ENCODE assay signal across 8 cellular contexts in the genomic region with DNA sequence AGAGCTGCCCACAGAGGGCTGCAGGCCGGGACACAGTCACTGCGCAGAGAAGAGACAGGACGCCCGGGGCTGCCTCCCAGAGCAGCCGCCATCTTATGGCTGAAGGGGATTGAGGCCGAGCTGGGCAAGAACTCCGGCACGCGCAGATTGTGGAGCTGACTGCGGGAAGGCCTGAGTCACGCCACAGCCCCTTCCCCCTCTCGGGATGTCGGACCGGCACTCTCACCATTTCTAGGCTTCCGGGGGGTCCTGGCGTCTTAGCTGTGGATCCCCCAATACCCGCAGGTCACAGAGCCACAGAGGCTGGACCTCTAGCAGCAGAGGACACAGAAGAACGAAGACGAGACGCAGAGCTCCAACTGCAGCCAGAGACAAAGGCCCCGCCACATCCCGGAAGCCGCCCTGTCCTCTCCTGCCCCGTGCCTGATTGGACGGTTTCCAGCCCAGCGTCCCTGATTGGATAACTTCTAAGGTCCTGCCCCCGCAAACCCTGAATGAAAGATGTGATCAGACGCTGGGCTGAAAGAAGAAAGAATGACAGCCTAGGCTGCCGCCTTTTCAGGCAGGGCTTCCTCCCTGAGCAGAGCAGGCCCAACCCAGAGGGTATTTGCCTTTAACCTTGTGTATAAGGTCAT. TPM values are rescaled to one million over a fixed set of nuclear protein-coding genes. Genes with fewer than 3 reads are reported as not detected.
A peak's percentile ranks its signal among the peaks of the same experiment; 100 is the strongest.
DNase-seq lines count a peak whose midpoint lies in the region; ATAC-seq and TF ChIP-seq lines count a peak whose summit lies in the region.

A gene (minus strand): TSS at position 373 of the 635 bp plus-strand sequence. CDS start 144 bp downstream, at position 229.

- H4K8ac ChIP-seq in neuronal stem cell (ENCODE audit: low read depth, low read length): peak within 1 kb of the TSS; percentile 82

- no peaks in the 10 kb centered on the region for H3K27me3 ChIP-seq in CD8-positive, alpha-beta memory T cell (ENCODE audit: insufficient read depth, low read length, poor library complexity, severe bottlenecking)
- no peaks in the 10 kb centered on the region for H3K27me3 ChIP-seq in HUES6 (ENCODE audit: control insufficient read depth, insufficient read depth, low read length)
- no peaks in the 10 kb centered on the region for H3K27me3 ChIP-seq in SJCRH30
- H3K27me3 ChIP-seq in gastroesophageal sphincter: no peaks in the 10 kb centered on the region
- H3K27me3 ChIP-seq in neuronal stem cell (ENCODE audit: control insufficient read depth in 3 of 3, insufficient read depth in 3 of 3, low read depth in 1 of 3, low read length in 3 of 3): no peaks in the 10 kb centered on the region
- no peaks in the 10 kb centered on the region for H3K27me3 ChIP-seq in subcutaneous abdominal adipose tissue (ENCODE audit: control insufficient read depth in 5 of 5, insufficient read depth in 4 of 5, low read length in 5 of 5)

- peaks cover 7% of the 10 kb centered on the region for H3K4me1 ChIP-seq in CD8-positive, alpha-beta memory T cell (ENCODE audit: insufficient read depth, low read length)
- H3K4me1 ChIP-seq in HUES6 (ENCODE audit: control insufficient read depth, insufficient read depth, low read length): no peaks in the 10 kb centered on the region
- H3K4me1 ChIP-seq in SJCRH30: no peaks in the 10 kb centered on the region
- H3K4me1 ChIP-seq in gastroesophageal sphincter: peaks cover 0 to 27% (median 4%) of the 10 kb centered on the region in 3 donors
- peaks cover 2 to 3% of the 10 kb centered on the region in 2 donors for H3K4me1 ChIP-seq in neuronal stem cell (ENCODE audit: control insufficient read depth in 2 of 2, insufficient read depth in 1 of 2, low read depth in 1 of 2, low read length in 2 of 2)
- peaks cover 0 to 17% (median 8%) of the 10 kb centered on the region in 5 donors for H3K4me1 ChIP-seq in subcutaneous abdominal adipose tissue (ENCODE audit: control insufficient read depth in 5 of 5, insufficient read depth in 5 of 5, low read length in 5 of 5)

- H4K91ac ChIP-seq in neuronal stem cell (ENCODE audit: low read depth, low read length, poor library complexity): no peak within 1 kb of the TSS

- H3K27me3 Mint-ChIP-seq in CD8-positive, alpha-beta memory T cell: no peaks in the 10 kb centered on the region

- no peak within 1 kb of the TSS for H2BK120ac ChIP-seq in neuronal stem cell (ENCODE audit: low read depth, low read length)

- H2AFZ ChIP-seq in neuronal stem cell (ENCODE audit: low read length): peak within 1 kb of the TSS; percentile 84

- H3K4ac ChIP-seq in neuronal stem cell (ENCODE audit: low read length): peak within 1 kb of the TSS; percentile 89

- peak; percentile 78 to 85 for TF ChIP-seq POLR2A in gastroesophageal sphincter (IDR thresholded peaks at IDR 0.05)

- no peak within 1 kb of the TSS for H2BK12ac ChIP-seq in neuronal stem cell (ENCODE audit: low read length)

- H3K4me3 ChIP-seq in CD8-positive, alpha-beta memory T cell (ENCODE audit: low read length): peak within 1 kb of the TSS; percentile 91
- H3K4me3 ChIP-seq in HUES6 (ENCODE audit: low read depth, low read length) (peak within 1 kb of the TSS; percentile 81), SJCRH30 (peak within 1 kb of the TSS; percentile 72), gastroesophageal sphincter (peak within 1 kb of the TSS; percentile 41 to 76), neuronal stem cell (ENCODE audit: low read length in 2 of 2) (peak within 1 kb of the TSS; percentile 72 to 92), subcutaneous abdominal adipose tissue (ENCODE audit: low read depth in 1 of 5, low read length in 5 of 5) (peak within 1 kb of the TSS; percentile 82 to 94 (median 90))

- peaks cover 4% of the 10 kb centered on the region for H3K79me1 ChIP-seq in neuronal stem cell (ENCODE audit: low read depth, low read length)

- H3K4me1 Mint-ChIP-seq in CD8-positive, alpha-beta memory T cell: peaks cover 28 to 48% (median 43%) of the 10 kb centered on the region in 3 donors

- POLR2A ChIA-PET in CD8-positive, alpha-beta memory T cell (lab: Charles Lee): interaction anchor here (0.5 to 2.0 kb wide), 8 partner anchors 8 to 1434 kb away, joined by 4 to 32 read pairs (median 6); a partner anchor contains a TSS

- 0 to 4% methylated on average over 4 to 5 of the region's 29 CpGs for WGBS in gastroesophageal sphincter (ENCODE audit: low coverage in 1 of 2), 2 donors
- no CpG with 5 or more reads among the region's 29 CpGs for WGBS in neuronal stem cell (ENCODE audit: extremely low coverage in 2 of 2, insufficient read length in 2 of 2, insufficient replicate concordance in 1 of 2), 2 donors

- CTCF ChIA-PET in CD8-positive, alpha-beta memory T cell (lab: Charles Lee): interaction anchor here (0.9 to 1.3 kb wide), 2 partner anchors 16 to 69 kb away, joined by 3 to 12 read pairs; a partner anchor contains a TSS

- H3K36me3 Mint-ChIP-seq in CD8-positive, alpha-beta memory T cell: peaks cover 7 to 26% (median 8%) of the 10 kb centered on the region in 3 donors

- H3K4me3 Mint-ChIP-seq in CD8-positive, alpha-beta memory T cell: peak within 1 kb of the TSS; percentile 95 to 100 (median 98)

- H2BK5ac ChIP-seq in neuronal stem cell (ENCODE audit: low read length): peak within 1 kb of the TSS; percentile 93

- peak within 1 kb of the TSS; percentile 95 for H3K9ac ChIP-seq in HUES6 (ENCODE audit: low read length)
- peak within 1 kb of the TSS; percentile 95 for H3K9ac ChIP-seq in neuronal stem cell (ENCODE audit: low read depth, low read length, poor library complexity)
- H3K9ac ChIP-seq in subcutaneous abdominal adipose tissue (ENCODE audit: low read length in 5 of 5): peak within 1 kb of the TSS; percentile 56 to 91 (median 87)

- H3K27ac Mint-ChIP-seq in CD8-positive, alpha-beta memory T cell: peak within 1 kb of the TSS; percentile 94 to 99 (median 98)

- TF ChIP-seq CTCF in gastroesophageal sphincter (IDR thresholded peaks at IDR 0.05): no peak

- H3K14ac ChIP-seq in neuronal stem cell (ENCODE audit: low read length): peak within 1 kb of the TSS; percentile 98

- ATAC-seq in GM19468 (IDR thresholded peaks at IDR 0.05; ENCODE audit: extremely low read depth, unreplicated experiment) (peak; percentile 82), gastroesophageal sphincter (peak; percentile 99)

- peak within 1 kb of the TSS; percentile 86 for H3K4me2 ChIP-seq in neuronal stem cell (ENCODE audit: insufficient read depth, low read length, poor library complexity, severe bottlenecking)

- peak within 1 kb of the TSS; percentile 95 for H3K23ac ChIP-seq in neuronal stem cell (ENCODE audit: low read depth, low read length, poor library complexity)

- H3K36me3 ChIP-seq in CD8-positive, alpha-beta memory T cell (ENCODE audit: insufficient read depth, low read length): peaks cover 6% of the 10 kb centered on the region
- H3K36me3 ChIP-seq in HUES6 (ENCODE audit: control insufficient read depth, insufficient read depth, low read length): peaks cover 28% of the 10 kb centered on the region
- H3K36me3 ChIP-seq in SJCRH30: peaks cover 38% of the 10 kb centered on the region
- H3K36me3 ChIP-seq in gastroesophageal sphincter: peaks cover 0 to 15% of the 10 kb centered on the region in 2 donors
- H3K36me3 ChIP-seq in neuronal stem cell (replicated peaks in 1 of 2; ENCODE audit: control insufficient read depth in 2 of 2, insufficient read depth in 2 of 2, low read length in 2 of 2): peaks cover 25 to 70% of the 10 kb centered on the region in 2 donors
- peaks cover 0 to 15% (median 6%) of the 10 kb centered on the region in 5 donors for H3K36me3 ChIP-seq in subcutaneous abdominal adipose tissue (ENCODE audit: control insufficient read depth in 5 of 5, insufficient read depth in 5 of 5, low read length in 5 of 5)

- no peaks in the 10 kb centered on the region for H3K9me3 ChIP-seq in CD8-positive, alpha-beta memory T cell (ENCODE audit: low read length)
- H3K9me3 ChIP-seq in HUES6 (ENCODE audit: control insufficient read depth, insufficient read depth, low read depth, low read length) (peaks cover 15% of the 10 kb centered on the region; the same call in 1 of the 2 replicates), SJCRH30 (replicated peaks) (0 out of 2 replicates have a peak, but pooled peaks cover 8% of the 10 kb centered on the region), gastroesophageal sphincter (peaks cover 0 to 15% (median 0%) of the 10 kb centered on the region in 3 donors), neuronal stem cell (replicated peaks in 1 of 2; ENCODE audit: control insufficient read depth in 2 of 2, insufficient read depth in 1 of 2, low read depth in 1 of 2, low read length in 2 of 2) (peaks cover 4 to 40% of the 10 kb centered on the region in 2 donors), subcutaneous abdominal adipose tissue (ENCODE audit: control insufficient read depth in 5 of 5, low read length in 5 of 5) (peaks cover 0 to 4% (median 2%) of the 10 kb centered on the region in 5 donors)

- no peak within 1 kb of the TSS for H2AK5ac ChIP-seq in neuronal stem cell (ENCODE audit: low read depth, low read length)

- peaks cover 0 to 2% (median 0%) of the 10 kb centered on the region in 5 donors for H3K9me3 Mint-ChIP-seq in CD8-positive, alpha-beta memory T cell

- no peak within 1 kb of the TSS for H2BK15ac ChIP-seq in neuronal stem cell (ENCODE audit: low read length)

- TF ChIP-seq EP300 in gastroesophageal sphincter (IDR thresholded peaks at IDR 0.05): no peak

- H3K27ac ChIP-seq in CD8-positive, alpha-beta memory T cell (ENCODE audit: low read depth, low read length): peak within 1 kb of the TSS; percentile 80
- H3K27ac ChIP-seq in HUES6 (ENCODE audit: low read depth, low read length) (peak within 1 kb of the TSS; percentile 91), SJCRH30 (peak within 1 kb of the TSS; percentile 94), gastroesophageal sphincter (peak within 1 kb of the TSS; percentile 55 to 94 (median 91)), neuronal stem cell (replicated peaks; ENCODE audit: low read length) (peak within 1 kb of the TSS; percentile 99), subcutaneous abdominal adipose tissue (ENCODE audit: low read depth, low read length) (peak within 1 kb of the TSS; percentile 90)

- H3K18ac ChIP-seq in neuronal stem cell (ENCODE audit: low read length): peak within 1 kb of the TSS; percentile 95

- DNase-seq in CD8-positive, alpha-beta memory T cell: peak; percentile 87 to 95 (median 91)
- DNase-seq in SJCRH30: peak; percentile 98 to 99
- peak; percentile 93 for DNase-seq in activated naive CD4-positive, alpha-beta T cell treated with anti-CD3 and anti-CD28 coated beads, Interleukin-2, amount 50 U/mL, for 16 hours
- DNase-seq in neuronal stem cell (ENCODE audit: low spot score): peak; percentile 92

RNA-seq across cellular contexts. Expression of the gene that starts here (rescaled TPM):
- total RNA-seq in CD8-positive, alpha-beta memory T cell: 10 to 100 TPM; 22.7 to 25.2 TPM
- 13.9 TPM for polyA plus RNA-seq in CD8-positive, alpha-beta memory T cell
- 38.5 and 40.8 TPM in 2 replicates for total RNA-seq in SJCRH30 (2014; rRNA removed; shearing (Covaris generic))
- total RNA-seq in gastroesophageal sphincter: 10 to 100 TPM in 2 of 4 donors, 1 to 10 TPM in 2; 7.6 to 12.9 (median 9.9) TPM
- polyA plus RNA-seq in neuronal stem cell (2013, experiment 1 of 2): 43.0 TPM
- 44.7 TPM for polyA plus RNA-seq in neuronal stem cell (2013, experiment 2 of 2)

Comparison
In these comparisons a context has a peak if more than half of its experiments do, and no peak if none do; other contexts are left out.
1. Peak in every context shown above with its lines: DNase-seq, ATAC-seq, H3K4me3 ChIP-seq and H3K27ac ChIP-seq.